Comparison of ENCODE assay signal across 31 cellular contexts in the genomic region with DNA sequence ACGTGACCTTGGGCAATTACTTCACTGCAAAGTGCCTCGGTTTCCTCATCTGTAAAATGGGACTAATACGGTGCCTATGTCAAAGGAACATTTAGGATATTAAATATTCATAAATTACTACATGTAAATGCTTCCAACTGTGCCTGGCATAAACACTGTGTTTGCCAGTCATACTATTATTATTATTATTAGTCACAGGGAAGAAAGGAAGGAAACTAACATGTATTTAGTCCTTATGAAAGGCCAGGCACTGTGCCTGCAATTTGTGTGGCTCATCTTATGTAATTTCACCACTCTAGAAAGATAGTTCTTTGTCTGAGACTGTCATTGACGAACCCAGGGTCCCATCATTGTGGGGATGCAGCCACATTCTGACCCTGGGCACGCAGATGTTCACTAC. TPM values are rescaled to one million over a fixed set of nuclear protein-coding genes. Genes with fewer than 3 reads are reported as not detected.
"Had no signal": no experiment of that assay in that cellular context is flagged by ENCODE, and none has a peak within 500 bp of the region (broad histone marks: within the 10 kb centered on the region; RNA-seq: fewer than 3 reads in every experiment).

No MANE protein-coding gene starts in this region.

- H3K4me1 Mint-ChIP-seq: immature natural killer cell had no signal

- ATAC-seq: gastroesophageal sphincter; left colon; naive thymus-derived CD4-positive, alpha-beta T cell; stimulated activated memory B cell treated with anti-CD40 and anti-IgM and Interleukin-4, amounts not matched to agents 10 μg/mL and 1 μg/mL and 100 μg/mL, for 72 hours; stimulated activated naive CD8-positive, alpha-beta T cell treated with anti-CD3 and anti-CD28 coated beads, Interleukin-15, amount 100 ng/mL, for 72 hours had no signal

- H3K9me3 ChIP-seq: ascending aorta, esophagus squamous epithelium, gastroesophageal sphincter, right lobe of liver, uterus had no signal

- H3K4me3 ChIP-seq: ascending aorta, esophagus squamous epithelium, gastroesophageal sphincter, right lobe of liver, uterus had no signal

- H3K36me3 ChIP-seq: ascending aorta, esophagus squamous epithelium, gastroesophageal sphincter, right lobe of liver, uterus had no signal

- H3K36me3 Mint-ChIP-seq: activated naive CD8-positive, alpha-beta T cell treated with anti-CD3 and anti-CD28 coated beads for 36 hours; brain; immature natural killer cell; naive thymus-derived CD4-positive, alpha-beta T cell; stimulated activated memory B cell treated with anti-CD40 and anti-IgM and Interleukin-4, amounts not matched to agents 10 μg/mL and 1 μg/mL and 100 μg/mL, for 72 hours; type B pancreatic cell had no signal

- H3K27me3 Mint-ChIP-seq: brain, type B pancreatic cell had no signal

- H3K27ac Mint-ChIP-seq: activated naive CD4-positive, alpha-beta T cell treated with anti-CD3 and anti-CD28 coated beads for 36 hours; activated naive CD8-positive, alpha-beta T cell treated with anti-CD3 and anti-CD28 coated beads for 36 hours; immature natural killer cell; naive thymus-derived CD4-positive, alpha-beta T cell; stimulated activated memory B cell treated with anti-CD40 and anti-IgM and Interleukin-4, amounts not matched to agents 10 μg/mL and 1 μg/mL and 100 μg/mL, for 72 hours; T-helper 1 cell treated with Interleukin-12 subunit alpha and Interleukin-12 subunit beta and Interleukin-4 antibody, amounts not matched to agents 30 μg/mL and 1 μg/mL, for 36 hours; type B pancreatic cell had no signal

- H3K27me3 ChIP-seq: ascending aorta, right lobe of liver, uterus had no signal

- H3K9me3 Mint-ChIP-seq: activated naive CD4-positive, alpha-beta T cell treated with anti-CD3 and anti-CD28 coated beads for 36 hours; activated naive CD8-positive, alpha-beta T cell treated with anti-CD3 and anti-CD28 coated beads for 36 hours; immature natural killer cell; naive thymus-derived CD4-positive, alpha-beta T cell; stimulated activated memory B cell treated with anti-CD40 and anti-IgM and Interleukin-4, amounts not matched to agents 10 μg/mL and 1 μg/mL and 100 μg/mL, for 72 hours; stimulated activated naive CD8-positive, alpha-beta T cell treated with anti-CD3 and anti-CD28 coated beads, Interleukin-15, amount 100 ng/mL, for 72 hours; T-helper 1 cell treated with Interleukin-12 subunit alpha and Interleukin-12 subunit beta and Interleukin-4 antibody, amounts not matched to agents 30 μg/mL and 1 μg/mL, for 36 hours; type B pancreatic cell had no signal

- H3K4me3 Mint-ChIP-seq: activated naive CD4-positive, alpha-beta T cell treated with anti-CD3 and anti-CD28 coated beads for 36 hours; activated naive CD8-positive, alpha-beta T cell treated with anti-CD3 and anti-CD28 coated beads for 36 hours; brain; immature natural killer cell; naive thymus-derived CD4-positive, alpha-beta T cell; stimulated activated memory B cell treated with anti-CD40 and anti-IgM and Interleukin-4, amounts not matched to agents 10 μg/mL and 1 μg/mL and 100 μg/mL, for 72 hours; stimulated activated naive CD8-positive, alpha-beta T cell treated with anti-CD3 and anti-CD28 coated beads, Interleukin-15, amount 100 ng/mL, for 72 hours; T-helper 1 cell treated with Interleukin-12 subunit alpha and Interleukin-12 subunit beta and Interleukin-4 antibody, amounts not matched to agents 30 μg/mL and 1 μg/mL, for 36 hours; type B pancreatic cell had no signal

- H3K27ac ChIP-seq: ascending aorta, epithelial cell of prostate, esophagus squamous epithelium, gastroesophageal sphincter, right lobe of liver, uterus, VCaP had no signal

- DNase-seq: activated CD4-positive, alpha-beta T cell treated with anti-CD3 and anti-CD28 coated beads for 4 hours; activated CD4-positive, alpha-beta T cell treated with anti-CD3 and anti-CD28 coated beads, Interleukin-2, amount 50 U/mL, for 4 hours; activated CD8-positive, alpha-beta memory T cell treated with anti-CD3 and anti-CD28 coated beads for 24 hours; activated effector memory CD4-positive, alpha-beta T cell treated with Interleukin-2 at 50 U/mL for 16 hours; activated naive CD4-positive, alpha-beta T cell treated with anti-CD3 and anti-CD28 coated beads for 36 hours; activated naive CD8-positive, alpha-beta T cell treated with anti-CD3 and anti-CD28 coated beads for 36 hours; caudate nucleus; effector CD4-positive, alpha-beta T cell; esophagus squamous epithelium; hippocampal formation; immature natural killer cell; kidney; left colon; midbrain; naive thymus-derived CD4-positive, alpha-beta T cell; right lobe of liver; stimulated activated CD4-positive, alpha-beta T cell treated with anti-CD3 and anti-CD28 coated beads, Interleukin-4, amount 100 ng/mL, for 4 hours; stimulated activated CD8-positive, alpha-beta memory T cell treated with anti-CD3 and anti-CD28 coated beads, Interleukin-4, amount 100 ng/mL, for 48 hours; stimulated activated naive CD8-positive, alpha-beta T cell treated with anti-CD3 and anti-CD28 coated beads, Interleukin-15, amount 100 ng/mL, for 72 hours; substantia nigra; SW 1271; T-helper 9 cell; uterus had no signal

- H3K4me1 ChIP-seq: uterus had no signal

RNA-seq across cellular contexts. Expression of gene EPHB2, which starts 45.0 kb away (rescaled TPM):
- total RNA-seq: activated naive CD4-positive, alpha-beta T cell treated with anti-CD3 and anti-CD28 coated beads for 36 hours had no signal
